10 cellular contexts compared by ENCODE assay signal in the genomic region with DNA sequence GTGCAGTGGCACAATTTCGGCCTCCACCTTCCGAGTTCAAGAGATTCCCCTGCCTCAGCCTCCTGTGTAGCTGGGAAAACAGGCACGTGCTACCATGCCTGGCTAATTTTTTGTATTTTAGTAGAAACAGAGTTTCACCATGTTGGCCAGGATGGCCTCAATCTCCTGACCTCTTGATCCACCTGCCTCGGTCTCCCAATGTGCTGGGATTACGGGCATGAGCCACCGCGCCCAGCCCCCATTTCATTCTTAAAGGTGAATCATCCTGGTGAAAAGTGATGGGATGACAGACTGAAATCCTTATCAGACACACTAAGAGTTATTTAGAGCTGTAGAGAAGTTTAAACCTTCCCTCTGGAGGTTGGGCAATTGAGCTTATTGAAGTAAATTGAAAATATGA. TPM values are rescaled to one million over a fixed set of nuclear protein-coding genes. Genes with fewer than 3 reads are reported as not detected.
"Had no signal": no experiment of that assay in that cellular context is flagged by ENCODE, and none has a peak within 500 bp of the region (broad histone marks: within the 10 kb centered on the region; RNA-seq: fewer than 3 reads in every experiment).

No MANE protein-coding gene starts in this region.

- DNase-seq: GM23248, GOT3, H7, H9, HCEC 1CT, HFFc6 had no signal

- H3K36me3 ChIP-seq: HAP-1 had no signal

- H3K4me1 ChIP-seq: HAP-1 had no signal

- ATAC-seq: GM23338, HCT116 had no signal

- H3K4me3 ChIP-seq: GM23248, GM23338, HAP-1 had no signal

- H3K27ac ChIP-seq: GM23248 had no signal

- H3K9me3 ChIP-seq: HAP-1 had no signal

RNA-seq across cellular contexts. Expression of a gene that starts 24.1 kb away (rescaled TPM):
- total RNA-seq: GM23248, H7, HFFc6 had no signal
- polyA plus RNA-seq: GM23248, H1 had no signal
